8 cellular contexts compared by ENCODE assay signal in genomic region chr3:170869240-170869592, GRCh38. TPM values are rescaled to one million over a fixed set of nuclear protein-coding genes. Genes with fewer than 3 reads are reported as not detected.
A peak's percentile ranks its signal among the peaks of the same experiment; 100 is the strongest.
DNase-seq lines count a peak whose midpoint lies in the region; ATAC-seq and TF ChIP-seq lines count a peak whose summit lies in the region.

No MANE protein-coding gene starts in this region.

- ATAC-seq in SK-N-SH treated with all-trans-retinoic acid at 6 μM for 48 hours (no peak), left colon (peak; percentile 5), GM21390 (IDR thresholded peaks at IDR 0.05; ENCODE audit: unreplicated experiment) (no peak)
- ATAC-seq in activated naive CD8-positive, alpha-beta T cell treated with anti-CD3 and anti-CD28 coated beads, Interleukin-2, amount 50 U/mL, for 24 hours = no peak

- H3F3A ChIP-seq in SK-N-SH (replicated peaks; ENCODE audit: insufficient read depth) = peaks cover 39% of the 10 kb centered on the region

- no peaks in the 10 kb centered on the region for H3K9me2 ChIP-seq in SK-N-SH

- peaks cover 49% of the 10 kb centered on the region for H3K36me3 Mint-ChIP-seq in activated naive CD8-positive, alpha-beta T cell treated with anti-CD3 and anti-CD28 coated beads, Interleukin-2, amount 50 U/mL, for 24 hours (ENCODE audit: low read depth)

- H3K27me3 ChIP-seq in SK-N-SH (ENCODE audit: insufficient read depth) = no peaks in the 10 kb centered on the region

- peaks cover 28% of the 10 kb centered on the region for H3K4me1 Mint-ChIP-seq in activated naive CD8-positive, alpha-beta T cell treated with anti-CD3 and anti-CD28 coated beads, Interleukin-2, amount 50 U/mL, for 24 hours

- H3K9me3 Mint-ChIP-seq in activated naive CD8-positive, alpha-beta T cell treated with anti-CD3 and anti-CD28 coated beads, Interleukin-2, amount 50 U/mL, for 24 hours = no peaks in the 10 kb centered on the region

- H3K4me2 ChIP-seq in SK-N-SH = peak overlapping the region; percentile 83

- peaks cover 13% of the 10 kb centered on the region for H4K20me1 ChIP-seq in SK-N-SH (ENCODE audit: insufficient read depth)

- H3K79me2 ChIP-seq in SK-N-SH (ENCODE audit: insufficient read depth) = peaks cover 25% of the 10 kb centered on the region

- DNase-seq in SK-N-SH (no peak), left colon (no peak), NCI-H1436 (lab: John Stamatoyannopoulos, UW) (no peak), H4 (ENCODE audit: low spot score) (no peak)
- no peak for DNase-seq in activated naive CD8-positive, alpha-beta T cell treated with anti-CD3 and anti-CD28 coated beads, Interleukin-2, amount 50 U/mL, for 24 hours

- H3K27ac Mint-ChIP-seq in activated naive CD8-positive, alpha-beta T cell treated with anti-CD3 and anti-CD28 coated beads, Interleukin-2, amount 50 U/mL, for 24 hours = peak overlapping the region; percentile 99

- CTCF ChIA-PET in SK-N-SH (lab: Yijun Ruan, JAX) = interaction anchor here (0.8 to 1.8 kb wide), 5 partner anchors 10 to 57 kb away, joined by 3 to 7 read pairs (median 4); no protein-coding TSS in a partner anchor

- no peak for TF ChIP-seq CTCF in SK-N-SH (IDR thresholded peaks at IDR 0.05)

- WGBS in SK-N-SH (ENCODE audit: low lambda C conversion rate) = 4% methylated on average over 2 of the region's 2 CpGs

- peaks cover 29 to 30% of the 10 kb centered on the region in 2 experiments for H3K36me3 ChIP-seq in SK-N-SH (replicated peaks in 1 of 2; ENCODE audit: control insufficient read depth in 1 of 2, insufficient read depth in 2 of 2, low read length in 1 of 2)

- POLR2A ChIA-PET in SK-N-SH (lab: Yijun Ruan, JAX) = interaction anchor here (1.2 to 1.7 kb wide), 6 partner anchors 16 to 647 kb away, joined by 3 to 17 read pairs (median 5); partner anchors contain the start of genes EIF5A2 and PRKCI

- peaks cover 11 to 19% of the 10 kb centered on the region in 2 experiments; a peak in 3 of 4 replicates for H3K4me1 ChIP-seq in SK-N-SH (ENCODE audit: control insufficient read depth in 1 of 2, insufficient read depth in 2 of 2, low read depth in 1 of 2, low read length in 1 of 2)

- H2AFZ ChIP-seq in SK-N-SH (ENCODE audit: low read depth) = no peak overlapping the region

- H3K9me3 ChIP-seq in SK-N-SH = 0 out of 2 replicates have a peak, but pooled peaks cover 1% of the 10 kb centered on the region

- no peaks in the 10 kb centered on the region for H3K27me3 Mint-ChIP-seq in activated naive CD8-positive, alpha-beta T cell treated with anti-CD3 and anti-CD28 coated beads, Interleukin-2, amount 50 U/mL, for 24 hours

- TF ChIP-seq RAD21 in SK-N-SH (IDR thresholded peaks at IDR 0.05; ENCODE audit: low read length) = no peak

- intact Hi-C loops in left colon (cut with DNase I, micrococcal nuclease) = no loop called here

- peak overlapping the region; percentile 96 for H3K4me3 Mint-ChIP-seq in activated naive CD8-positive, alpha-beta T cell treated with anti-CD3 and anti-CD28 coated beads, Interleukin-2, amount 50 U/mL, for 24 hours

- TF ChIP-seq EP300 in SK-N-SH (IDR thresholded peaks at IDR 0.05; ENCODE audit: borderline replicate concordance in 1 of 2, low read depth in 1 of 2, low read length in 1 of 2) = no peak

- H3K27ac ChIP-seq in SK-N-SH (ENCODE audit: low read depth in 2 of 2, low read length in 1 of 2) = peak overlapping the region; percentile 86 to 95
- peak overlapping the region; percentile 86 for H3K27ac ChIP-seq in temporal lobe (ENCODE audit: low read depth, low read length)

- peak overlapping the region; percentile 73 to 81 for H3K4me3 ChIP-seq in SK-N-SH (ENCODE audit: low read depth in 2 of 2, low read length in 1 of 2)

- H3K9ac ChIP-seq in SK-N-SH = peak overlapping the region; percentile 93

TF ChIP-seq in SK-N-SH, 30 proteins besides CTCF, POLR2A, EP300 and RAD21:
- TF ChIP-seq NFIC (IDR thresholded peaks at IDR 0.05; ENCODE audit: borderline replicate concordance) = no peak
- no peak for TF ChIP-seq POLR2AphosphoS5 (IDR thresholded peaks at IDR 0.05; ENCODE audit: low read depth, low read length)

TF ChIP-seq in SK-N-SH treated with all-trans-retinoic acid at 6 μM for 48 hours, 23 proteins besides CTCF, POLR2A, EP300 and RAD21:
- TF ChIP-seq PATZ1 (CRISPR knock-in tag; IDR thresholded peaks at IDR 0.05; ENCODE audit: borderline replicate concordance) (no peak), ZNF70 (CRISPR knock-in tag; IDR thresholded peaks at IDR 0.05) (no peak), ISL1 (CRISPR knock-in tag; IDR thresholded peaks at IDR 0.05) (no peak), SNAI2 (CRISPR knock-in tag; IDR thresholded peaks at IDR 0.05) (no peak), TOX (CRISPR knock-in tag; IDR thresholded peaks at IDR 0.05; ENCODE audit: borderline replicate concordance) (no peak)

RNA-seq across cellular contexts. Expression of gene RPL22L1, which starts 0.8 kb away (rescaled TPM):
- polyA plus RNA-seq in SK-N-SH (2012; rRNA removed) = 80.9 and 138 TPM in 2 replicates
- 156 and 256 TPM in 2 replicates for polyA plus RNA-seq in SK-N-SH (2012; cell fraction: cytosol; rRNA removed)
- 21.1 and 39.6 TPM in 2 replicates for polyA plus RNA-seq in SK-N-SH (2012; cell fraction: nucleus; rRNA removed)
- total RNA-seq in left colon (10 to 100 TPM; 27.0 to 29.3 TPM), temporal lobe (12.5 TPM)
- 760 and 772 TPM in 2 replicates for total RNA-seq in H4 (2014; rRNA removed; shearing (Covaris generic))

RNA-seq across cellular contexts. Expression of gene EIF5A2, which starts 39.2 kb away (rescaled TPM):
- polyA plus RNA-seq in SK-N-SH (2012; rRNA removed) = 2.7 and 4.0 TPM in 2 replicates
- polyA plus RNA-seq in SK-N-SH (2012; cell fraction: cytosol; rRNA removed) = 4.8 and 4.9 TPM in 2 replicates
- 1.9 and 2.5 TPM in 2 replicates for polyA plus RNA-seq in SK-N-SH (2012; cell fraction: nucleus; rRNA removed)
- 1 to 10 TPM; 3.1 to 3.5 TPM for total RNA-seq in left colon
- total RNA-seq in temporal lobe = 4.2 TPM
- 15.4 and 17.0 TPM in 2 replicates for total RNA-seq in H4 (2014; rRNA removed; shearing (Covaris generic))

Comparison
In these comparisons a context has a peak if more than half of its experiments do, and no peak if none do; other contexts are left out.
1. RNA of gene RPL22L1, which starts 0.8 kb away (total RNA-seq): 760 to 772 TPM in H4; 27.0 to 29.3 TPM in left colon and 12.5 TPM in temporal lobe (single experiment); every median in the first group is over 10 times any median in the second.